15 cellular contexts compared by ENCODE assay signal in the genomic region with DNA sequence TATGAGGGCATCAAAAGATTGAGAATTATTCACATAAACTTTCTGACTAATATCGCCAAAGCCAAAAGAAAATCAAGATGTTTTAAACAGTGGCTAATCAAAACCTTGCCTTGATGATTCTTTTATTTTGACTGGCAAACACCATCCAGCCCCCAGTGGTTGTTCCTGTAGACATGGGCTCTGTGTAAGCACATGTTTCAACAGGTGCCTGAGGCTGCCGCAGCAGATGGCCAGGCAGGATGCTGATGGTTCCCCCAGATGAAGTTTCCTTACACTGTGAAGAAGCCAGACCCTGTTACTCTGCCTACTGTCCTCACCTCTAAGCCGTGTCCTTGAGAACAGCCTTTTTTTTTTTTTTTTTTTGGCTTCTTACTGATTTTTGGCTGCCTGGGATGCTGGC.
DNase-seq lines count a peak whose midpoint lies in the region; ATAC-seq lines count a peak whose summit lies in the region.
"Had no signal": no experiment of that assay in that cellular context is flagged by ENCODE, and none has a peak within 500 bp of the region (broad histone marks: within the 10 kb centered on the region; RNA-seq: fewer than 3 reads in every experiment).

No MANE protein-coding gene starts in this region.

- ATAC-seq in HG03045 (IDR thresholded peaks at IDR 0.05; ENCODE audit: unreplicated experiment) (no peak), GM18498 (IDR thresholded peaks at IDR 0.05; ENCODE audit: unreplicated experiment) (no peak)
- ATAC-seq in natural killer cell treated with Interleukin-12 subunit alpha and Interleukin-12 subunit beta and Interleukin-15 and Interleukin-18, amount 100 ng/mL, for 72 hours, result no peak
- ATAC-seq: A549, HepG2 had no signal

- no peaks in the 10 kb centered on the region for H3K36me3 Mint-ChIP-seq in activated CD4-positive, alpha-beta T cell treated with anti-CD3 and anti-CD28 coated beads, Interleukin-2, amount 10 ng/mL, durations not matched to agents 7 days and 5 days (ENCODE audit: low read depth)
- no peaks in the 10 kb centered on the region for H3K36me3 Mint-ChIP-seq in natural killer cell treated with Interleukin-12 subunit alpha and Interleukin-12 subunit beta and Interleukin-15 and Interleukin-18, amount 100 ng/mL, for 72 hours
- H3K36me3 Mint-ChIP-seq: CD4-positive, alpha-beta memory T cell had no signal

- H3K9me3 Mint-ChIP-seq in activated CD4-positive, alpha-beta T cell treated with anti-CD3 and anti-CD28 coated beads, Interleukin-2, amount 10 ng/mL, durations not matched to agents 7 days and 5 days, result peaks cover 6% of the 10 kb centered on the region
- H3K9me3 Mint-ChIP-seq in natural killer cell treated with Interleukin-12 subunit alpha and Interleukin-12 subunit beta and Interleukin-15 and Interleukin-18, amount 100 ng/mL, for 72 hours, result peaks cover 9% of the 10 kb centered on the region

- no peaks in the 10 kb centered on the region for H3K4me1 Mint-ChIP-seq in activated CD4-positive, alpha-beta T cell treated with anti-CD3 and anti-CD28 coated beads, Interleukin-2, amount 10 ng/mL, durations not matched to agents 7 days and 5 days
- H3K4me1 Mint-ChIP-seq in natural killer cell treated with Interleukin-12 subunit alpha and Interleukin-12 subunit beta and Interleukin-15 and Interleukin-18, amount 100 ng/mL, for 72 hours (ENCODE audit: low read depth in 2 of 2), result no peaks in the 10 kb centered on the region
- H3K4me1 Mint-ChIP-seq: CD4-positive, alpha-beta memory T cell had no signal

- CTCF ChIA-PET in activated CD4-positive, alpha-beta T cell treated with anti-CD3 and anti-CD28 coated beads, Interleukin-2, amount 10 ng/mL, durations not matched to agents 7 days and 5 days (lab: Charles Lee), result no interaction called here

- no peak overlapping the region for H3K4me3 ChIP-seq in Jurkat, Clone E6-1 (ENCODE audit: low read length)
- H3K4me3 ChIP-seq: A549, GM23248 had no signal

- H3K27ac Mint-ChIP-seq in activated CD4-positive, alpha-beta T cell treated with anti-CD3 and anti-CD28 coated beads, Interleukin-2, amount 10 ng/mL, durations not matched to agents 7 days and 5 days, result no peak overlapping the region
- no peak overlapping the region for H3K27ac Mint-ChIP-seq in natural killer cell treated with Interleukin-12 subunit alpha and Interleukin-12 subunit beta and Interleukin-15 and Interleukin-18, amount 100 ng/mL, for 72 hours
- H3K27ac Mint-ChIP-seq: CD4-positive, alpha-beta memory T cell had no signal

- peaks cover 7% of the 10 kb centered on the region for H3K27me3 Mint-ChIP-seq in activated CD4-positive, alpha-beta T cell treated with anti-CD3 and anti-CD28 coated beads, Interleukin-2, amount 10 ng/mL, durations not matched to agents 7 days and 5 days
- H3K27me3 Mint-ChIP-seq in natural killer cell treated with Interleukin-12 subunit alpha and Interleukin-12 subunit beta and Interleukin-15 and Interleukin-18, amount 100 ng/mL, for 72 hours, result peaks cover 12 to 44% of the 10 kb centered on the region in 2 donors

- no peak overlapping the region for H3K4me3 Mint-ChIP-seq in activated CD4-positive, alpha-beta T cell treated with anti-CD3 and anti-CD28 coated beads, Interleukin-2, amount 10 ng/mL, durations not matched to agents 7 days and 5 days
- no peak overlapping the region for H3K4me3 Mint-ChIP-seq in natural killer cell treated with Interleukin-12 subunit alpha and Interleukin-12 subunit beta and Interleukin-15 and Interleukin-18, amount 100 ng/mL, for 72 hours
- H3K4me3 Mint-ChIP-seq: CD4-positive, alpha-beta memory T cell had no signal

- POLR2A ChIA-PET in activated CD4-positive, alpha-beta T cell treated with anti-CD3 and anti-CD28 coated beads, Interleukin-2, amount 10 ng/mL, durations not matched to agents 7 days and 5 days (lab: Charles Lee), result no interaction called here

- DNase-seq in DMS 273 treated with DMSO at 0.1 percent for 48 hours (lab: John Stamatoyannopoulos, UW) (peak; percentile 40), NCI-H69 (lab: John Stamatoyannopoulos, UW) (peak; percentile 81), left kidney (ENCODE audit: low read depth, low spot score) (peak; percentile 44)
- DNase-seq in Jurkat, Clone E6-1 (ENCODE audit: low read depth, low spot score), result peak; percentile 11
- no peak for DNase-seq in activated CD4-positive, alpha-beta T cell treated with anti-CD3 and anti-CD28 coated beads, Interleukin-2, amount 10 ng/mL, durations not matched to agents 7 days and 5 days
- no peak for DNase-seq in natural killer cell treated with Interleukin-12 subunit alpha and Interleukin-12 subunit beta and Interleukin-15 and Interleukin-18, amount 100 ng/mL, for 72 hours (ENCODE audit: low spot score)
- DNase-seq: BE2C; CD4-positive, alpha-beta memory T cell; DMS53; GM23248; H7 had no signal

Comparison
In these comparisons a context has a peak if more than half of its experiments do, and no peak if none do; other contexts are left out.
1. DNase-seq: peak in DMS 273 treated with DMSO at 0.1 percent for 48 hours (single experiment), Jurkat, Clone E6-1 (single experiment), NCI-H69 (single experiment) and left kidney (single experiment); none in activated CD4-positive, alpha-beta T cell treated with anti-CD3 and anti-CD28 coated beads, Interleukin-2, amount 10 ng/mL, durations not matched to agents 7 days and 5 days (single experiment) and natural killer cell treated with Interleukin-12 subunit alpha and Interleukin-12 subunit beta and Interleukin-15 and Interleukin-18, amount 100 ng/mL, for 72 hours (single experiment).